6 cellular contexts compared by ENCODE assay signal in the genomic region with DNA sequence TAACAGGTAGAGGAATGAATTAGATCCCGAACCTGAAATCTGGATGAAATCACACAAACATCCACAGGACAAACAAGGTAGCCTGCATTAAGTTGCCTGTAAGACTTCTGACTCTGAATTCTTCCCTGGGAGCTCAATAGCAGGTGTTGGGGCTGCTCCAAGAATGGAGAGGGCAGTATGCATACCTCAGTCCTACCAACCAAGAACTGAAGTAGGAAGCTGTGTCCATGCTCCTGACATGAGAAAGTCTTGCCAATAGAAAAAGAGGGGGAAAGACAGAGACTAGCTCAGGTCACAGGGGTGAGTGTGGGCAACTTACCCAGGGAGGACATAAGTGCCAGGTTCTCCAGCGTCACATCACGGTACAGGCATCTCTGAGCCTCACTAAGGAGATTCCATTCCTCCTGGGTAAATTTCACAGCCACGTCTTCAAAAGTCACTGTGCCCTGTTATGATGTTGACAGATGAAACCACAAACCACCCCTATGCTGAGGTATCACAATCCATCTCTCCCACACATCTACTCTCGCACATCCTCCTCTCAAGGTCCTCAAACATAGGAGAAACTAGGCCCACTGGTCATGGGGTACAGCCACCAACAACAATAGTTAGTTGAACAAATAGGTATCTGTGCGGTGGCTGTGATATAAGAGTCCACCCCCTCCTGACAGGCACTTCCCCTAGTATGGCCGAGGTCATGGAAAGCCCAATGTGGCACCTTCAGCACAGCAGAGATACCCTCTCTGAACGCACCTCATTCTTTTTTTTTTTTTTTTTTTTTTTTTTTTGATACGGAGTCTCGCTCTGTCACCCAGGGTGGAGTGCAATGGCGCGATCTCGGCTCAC. TPM values are rescaled to one million over a fixed set of nuclear protein-coding genes. Genes with fewer than 3 reads are reported as not detected.
DNase-seq lines count a peak whose midpoint lies in the region; ATAC-seq, FAIRE-seq and TF ChIP-seq lines count a peak whose summit lies in the region.
"Not testable (repeated sequence)": the region's sequence is repeated elsewhere in the genome, so short reads cannot be mapped to it uniquely, and the experiment has no call there.

No MANE protein-coding gene starts in this region.

- H3K27ac ChIP-seq in CD8-positive, alpha-beta T cell (ENCODE audit: low read depth, low read length); H1 (ENCODE audit: low read depth, low read length): not testable (repeated sequence)
- H3K27ac ChIP-seq in OCI-LY1 (ENCODE audit: low read depth, low read length, poor library complexity, severe bottlenecking): peak overlapping the region; percentile 67
- H3K27ac ChIP-seq in mucosa of rectum (ENCODE audit: low read depth in 2 of 2, low read length in 2 of 2): peak overlapping the region in 1 of 2 donors; percentile 88

- FAIRE-seq in H1 (lab: Jason Lieb, UNC): not testable (repeated sequence)

- TF ChIP-seq EP300 in H1 (IDR thresholded peaks at IDR 0.05; ENCODE audit: borderline replicate concordance in 1 of 2, low read depth in 2 of 2, low read length in 2 of 2): not testable (repeated sequence)

- not testable (repeated sequence) for H2BK20ac ChIP-seq in H1 (ENCODE audit: low read length)

- H2BK5ac ChIP-seq in H1 (ENCODE audit: low read depth, low read length): not testable (repeated sequence)

- H3K79me1 ChIP-seq in H1 (ENCODE audit: low read depth, low read length): not testable (repeated sequence)

- H4K8ac ChIP-seq in H1 (ENCODE audit: extremely low read depth, insufficient read depth, low read length): not testable (repeated sequence)

- H3K4ac ChIP-seq in H1 (replicated peaks; ENCODE audit: insufficient read length, low read depth, low read length): not testable (repeated sequence)

- H3K23me2 ChIP-seq in H1 (ENCODE audit: low read depth, low read length): not testable (repeated sequence)

- not testable (repeated sequence) for H2AFZ ChIP-seq in OCI-LY1 (ENCODE audit: low read length); H1 (ENCODE audit: low read length)

- POLR2A ChIA-PET in CD8-positive, alpha-beta T cell (lab: Charles Lee): interaction anchor here (0.8 kb wide), 1 partner anchor 131 kb away, joined by 3 read pairs; a partner anchor contains a TSS
- POLR2A ChIA-PET in H1 (lab: Charles Lee; ENCODE audit: partially characterized antibody): interaction anchor here (0.7 to 3.5 kb wide), 5 partner anchors 8 to 57 kb away, joined by 4 to 36 read pairs (median 4); a partner anchor contains a TSS

- not testable (repeated sequence) for H2AK5ac ChIP-seq in H1 (ENCODE audit: low read depth, low read length)

- intact Hi-C loops in CD8-positive, alpha-beta T cell (cut with DNase I, micrococcal nuclease): loop anchor here in 1 of 2 experiments (10.0 kb wide), 1 partner anchor 572 kb away; a partner anchor contains a TSS

- not testable (repeated sequence) for H3K9me3 ChIP-seq in CD8-positive, alpha-beta T cell (ENCODE audit: low read length); OCI-LY1 (ENCODE audit: low read length); H1 (ENCODE audit: insufficient read depth in 2 of 2, low read depth in 1 of 2, low read length in 1 of 2); mucosa of rectum (ENCODE audit: control insufficient read depth in 2 of 2, low read length in 2 of 2)

- not testable (repeated sequence) for H3F3A ChIP-seq in OCI-LY1 (ENCODE audit: insufficient read depth, low read length)

- TF ChIP-seq POLR2A in H1 (IDR thresholded peaks at IDR 0.05; ENCODE audit: control extremely low read depth in 1 of 2, low read depth in 2 of 2, low read length in 2 of 2): not testable (repeated sequence)

- H4K20me1 ChIP-seq in OCI-LY1 (ENCODE audit: insufficient read depth, low read length); H1 (replicated peaks in 1 of 2; ENCODE audit: control insufficient read depth in 1 of 2, insufficient read depth in 2 of 2, low read length in 2 of 2): not testable (repeated sequence)

- not testable (repeated sequence) for H3K27me3 Mint-ChIP-seq in CD8-positive, alpha-beta T cell (ENCODE audit: low read depth); activated T-cell treated with anti-CD3 and anti-CD28 coated beads, Interleukin-2, amount 50 U/mL, for 72 hours (ENCODE audit: low read depth); stimulated activated naive B cell treated with anti-CD40 and anti-IgM and Interleukin-4, amounts not matched to agents 10 μg/mL and 1 μg/mL and 100 μg/mL, for 72 hours

- peak overlapping the region; percentile 92 for H3K4me2 ChIP-seq in OCI-LY1 (ENCODE audit: low read length)
- H3K4me2 ChIP-seq in H1 (ENCODE audit: insufficient read depth in 1 of 2, low read depth in 2 of 2, low read length in 2 of 2): peak overlapping the region; percentile 90 to 94; a peak in 2 of 4 replicates

- peaks cover 12% of the 10 kb centered on the region for H3K4me1 ChIP-seq in CD8-positive, alpha-beta T cell (ENCODE audit: insufficient read depth, low read length)
- H3K4me1 ChIP-seq in OCI-LY1 (ENCODE audit: insufficient read depth, low read length, severe bottlenecking) (peaks cover 29% of the 10 kb centered on the region), mucosa of rectum (ENCODE audit: control insufficient read depth in 2 of 2, insufficient read depth in 2 of 2, low read length in 2 of 2) (peaks cover 10 to 18% of the 10 kb centered on the region in 2 donors)
- not testable (repeated sequence) for H3K4me1 ChIP-seq in H1 (replicated peaks in 1 of 4; ENCODE audit: control insufficient read depth in 3 of 4, insufficient read depth in 4 of 4, low read length in 3 of 4)

- H3K18ac ChIP-seq in H1 (ENCODE audit: extremely low read depth, low read length): not testable (repeated sequence)

- H3K79me2 ChIP-seq in OCI-LY1 (ENCODE audit: insufficient read depth, low read length); H1 (ENCODE audit: control insufficient read depth in 1 of 2, insufficient read depth in 2 of 2, low read length in 2 of 2): not testable (repeated sequence)

- not testable (repeated sequence) for H3K9me2 ChIP-seq in OCI-LY1 (ENCODE audit: low read depth, low read length)

- H3K14ac ChIP-seq in H1 (ENCODE audit: insufficient read length): not testable (repeated sequence)

- not testable (repeated sequence) for DNase-seq in CD8-positive, alpha-beta T cell; H1 (ENCODE audit: low read depth in 1 of 2, low spot score in 2 of 2); stimulated activated naive B cell treated with anti-CD40 and anti-IgM and Interleukin-4, amounts not matched to agents 10 μg/mL and 1 μg/mL and 100 μg/mL, for 72 hours
- DNase-seq in activated T-cell treated with anti-CD3 and anti-CD28 coated beads, Interleukin-2, amount 50 U/mL, for 72 hours: peak in 1 of 2 donors; percentile 17

- not testable (repeated sequence) for TF ChIP-seq CTCF in CD8-positive, alpha-beta T cell (IDR thresholded peaks at IDR 0.05); OCI-LY1 (IDR thresholded peaks at IDR 0.05; ENCODE audit: low read length); H1 (IDR thresholded peaks at IDR 0.05; ENCODE audit: control extremely low read depth in 1 of 3, insufficient read depth in 1 of 3, low read depth in 1 of 3, low read length in 3 of 3)

- TF ChIP-seq RAD21 in H1 (IDR thresholded peaks at IDR 0.05 in 1 of 2, conservative IDR thresholded peaks at IDR 0.05 in 1 of 2; ENCODE audit: low read depth in 2 of 2, low read length in 2 of 2): not testable (repeated sequence)

- H3K56ac ChIP-seq in H1 (replicated peaks; ENCODE audit: insufficient read length, low read depth, low read length): not testable (repeated sequence)

- H3K4me3 ChIP-seq in CD8-positive, alpha-beta T cell (ENCODE audit: low read depth, low read length): not testable (repeated sequence)
- H3K4me3 ChIP-seq in OCI-LY1 (ENCODE audit: low read depth, low read length, poor library complexity, severe bottlenecking) (peak overlapping the region; percentile 94), H1 (ENCODE audit: extremely low read depth in 1 of 4, insufficient read depth in 2 of 4, low read depth in 3 of 4, low read length in 4 of 4) (peak overlapping the region in 1 of 4 experiments; percentile 99; a peak in 3 of 8 replicates), mucosa of rectum (ENCODE audit: low read length in 2 of 2) (peak overlapping the region; percentile 97 to 100)

- H3K4me1 Mint-ChIP-seq in CD8-positive, alpha-beta T cell (ENCODE audit: low read depth): peaks cover 47% of the 10 kb centered on the region
- H3K4me1 Mint-ChIP-seq in activated T-cell treated with anti-CD3 and anti-CD28 coated beads, Interleukin-2, amount 50 U/mL, for 72 hours (ENCODE audit: low read depth): peaks cover 59% of the 10 kb centered on the region
- peaks cover 27 to 42% of the 10 kb centered on the region in 2 donors for H3K4me1 Mint-ChIP-seq in stimulated activated naive B cell treated with anti-CD40 and anti-IgM and Interleukin-4, amounts not matched to agents 10 μg/mL and 1 μg/mL and 100 μg/mL, for 72 hours

- ATAC-seq in CD8-positive, alpha-beta T cell; stimulated activated naive B cell treated with anti-CD40 and anti-IgM and Interleukin-4, amounts not matched to agents 10 μg/mL and 1 μg/mL and 100 μg/mL, for 72 hours (replicated peaks): not testable (repeated sequence)
- peak; percentile 30 to 38 for ATAC-seq in activated T-cell treated with anti-CD3 and anti-CD28 coated beads, Interleukin-2, amount 50 U/mL, for 72 hours (replicated peaks in 1 of 2)

- not testable (repeated sequence) for H3K23ac ChIP-seq in H1 (ENCODE audit: insufficient read length)

- H3K36me3 ChIP-seq in CD8-positive, alpha-beta T cell (ENCODE audit: insufficient read depth, low read length): not testable (repeated sequence)
- H3K36me3 ChIP-seq in OCI-LY1 (ENCODE audit: insufficient read depth, low read length) (peaks cover 29% of the 10 kb centered on the region), H1 (ENCODE audit: control insufficient read depth in 2 of 4, insufficient read depth in 4 of 4, low read length in 3 of 4) (peaks cover 2 to 18% (median 10%) of the 10 kb centered on the region in 4 experiments; a peak in 6 of 8 replicates), mucosa of rectum (ENCODE audit: control insufficient read depth in 2 of 2, insufficient read depth in 2 of 2, low read length in 2 of 2) (peaks cover 19 to 24% of the 10 kb centered on the region in 2 donors)

- H3K9ac ChIP-seq in OCI-LY1 (ENCODE audit: low read length); H1 (replicated peaks in 1 of 4; ENCODE audit: extremely low read depth in 1 of 4, low read depth in 3 of 4, low read length in 3 of 4); mucosa of rectum (ENCODE audit: low read depth in 1 of 2, low read length in 2 of 2): not testable (repeated sequence)

- not testable (repeated sequence) for H2BK120ac ChIP-seq in H1 (replicated peaks; ENCODE audit: low read depth, low read length)

- not testable (repeated sequence) for H4K5ac ChIP-seq in H1 (ENCODE audit: insufficient read length, low read depth, low read length)

- not testable (repeated sequence) for H3K9me3 Mint-ChIP-seq in CD8-positive, alpha-beta T cell; activated T-cell treated with anti-CD3 and anti-CD28 coated beads, Interleukin-2, amount 50 U/mL, for 72 hours; stimulated activated naive B cell treated with anti-CD40 and anti-IgM and Interleukin-4, amounts not matched to agents 10 μg/mL and 1 μg/mL and 100 μg/mL, for 72 hours

- not testable (repeated sequence) for H2BK12ac ChIP-seq in H1 (ENCODE audit: low read depth, low read length)

- H3K27me3 ChIP-seq in CD8-positive, alpha-beta T cell (ENCODE audit: insufficient read depth, low read length); OCI-LY1 (ENCODE audit: insufficient read depth, low read length); H1 (replicated peaks in 1 of 4; ENCODE audit: control insufficient read depth in 3 of 4, extremely low read depth in 1 of 4, insufficient read depth in 3 of 4, low read length in 3 of 4); mucosa of rectum (ENCODE audit: control insufficient read depth in 2 of 2, insufficient read depth in 2 of 2, low read length in 2 of 2): not testable (repeated sequence)

- not testable (repeated sequence) for H4K91ac ChIP-seq in H1 (replicated peaks; ENCODE audit: insufficient read length, low read length)

- CTCF ChIA-PET in CD8-positive, alpha-beta T cell (lab: Charles Lee): not testable (repeated sequence)
- CTCF ChIA-PET in H1 (lab: Charles Lee; ENCODE audit: partially characterized antibody): interaction anchor here (0.6 kb wide), 1 partner anchor 34 kb away, joined by 3 read pairs; no protein-coding TSS in a partner anchor

- H3K36me3 Mint-ChIP-seq in CD8-positive, alpha-beta T cell: peaks cover 44% of the 10 kb centered on the region
- peaks cover 14% of the 10 kb centered on the region in 2 donors for H3K36me3 Mint-ChIP-seq in activated T-cell treated with anti-CD3 and anti-CD28 coated beads, Interleukin-2, amount 50 U/mL, for 72 hours (ENCODE audit: insufficient read depth in 2 of 2)
- peaks cover 35% of the 10 kb centered on the region in 2 donors for H3K36me3 Mint-ChIP-seq in stimulated activated naive B cell treated with anti-CD40 and anti-IgM and Interleukin-4, amounts not matched to agents 10 μg/mL and 1 μg/mL and 100 μg/mL, for 72 hours

- peak overlapping the region; percentile 96 for H3K4me3 Mint-ChIP-seq in CD8-positive, alpha-beta T cell
- H3K4me3 Mint-ChIP-seq in activated T-cell treated with anti-CD3 and anti-CD28 coated beads, Interleukin-2, amount 50 U/mL, for 72 hours: peak overlapping the region; percentile 95 to 96
- H3K4me3 Mint-ChIP-seq in stimulated activated naive B cell treated with anti-CD40 and anti-IgM and Interleukin-4, amounts not matched to agents 10 μg/mL and 1 μg/mL and 100 μg/mL, for 72 hours: peak overlapping the region; percentile 37 to 53

- WGBS in H1 (ENCODE audit: extremely low coverage in 1 of 2, insufficient coverage in 1 of 2, insufficient read length in 1 of 2, insufficient replicate concordance in 2 of 2, low coverage in 1 of 2, low lambda C conversion rate in 2 of 2, missing lambda C conversion rate in 1 of 2), 2 experiments: 94% methylated on average over 10 of the region's 13 CpGs; no CpG with 5 or more reads in 1 of the 2 experiments

- H3K27ac Mint-ChIP-seq in CD8-positive, alpha-beta T cell: peak overlapping the region; percentile 73
- H3K27ac Mint-ChIP-seq in activated T-cell treated with anti-CD3 and anti-CD28 coated beads, Interleukin-2, amount 50 U/mL, for 72 hours: not testable (repeated sequence)
- H3K27ac Mint-ChIP-seq in stimulated activated naive B cell treated with anti-CD40 and anti-IgM and Interleukin-4, amounts not matched to agents 10 μg/mL and 1 μg/mL and 100 μg/mL, for 72 hours: peak overlapping the region; percentile 81

- not testable (repeated sequence) for H2BK15ac ChIP-seq in H1 (ENCODE audit: low read length)

RNA-seq across cellular contexts. Expression of a gene that starts 1.5 kb away (rescaled TPM):
- total RNA-seq in CD8-positive, alpha-beta T cell: 10 to 100 TPM; 14.3 to 18.6 TPM
- total RNA-seq in activated T-cell treated with anti-CD3 and anti-CD28 coated beads, Interleukin-2, amount 50 U/mL, for 72 hours: 1 to 10 TPM; 7.7 to 8.4 TPM
- 10.6 and 11.6 TPM in 2 replicates for total RNA-seq in H1 (2021; fragmentation: NEBNext Ultra II Directional; extraction: Animal tissue kit (Norgen Biotek cat#: 25700))
- 5.9 and 8.8 TPM in 2 replicates for polyA plus RNA-seq in H1 (2011; rRNA removed)
- polyA plus RNA-seq in H1 (2011; cell fraction: cytosol; rRNA removed): 8.8 TPM
- 10.0 TPM for polyA plus RNA-seq in H1 (2011; cell fraction: nucleus; rRNA removed)
- polyA plus RNA-seq in H1 (2012, experiment 1 of 2): 8.4 to 11.8 TPM (median 9.1 TPM) in 4 replicates
- polyA plus RNA-seq in H1 (2012, experiment 2 of 2): 1.9 TPM
- 6.5 TPM for polyA plus RNA-seq in H1 (2013, experiment 1 of 2)
- 7.1 TPM for polyA plus RNA-seq in H1 (2013, experiment 2 of 2)
- polyA minus RNA-seq in H1 (2011; rRNA and poly(A)+ RNA removed): 14.2 and 21.6 TPM in 2 replicates
- 6.5 TPM for polyA minus RNA-seq in H1 (2011; cell fraction: cytosol; rRNA and poly(A)+ RNA removed)
- 20.9 TPM for polyA minus RNA-seq in H1 (2011; cell fraction: nucleus; rRNA and poly(A)+ RNA removed)

RNA-seq across cellular contexts. Expression of a gene that starts 16.9 kb away (rescaled TPM):
- total RNA-seq in CD8-positive, alpha-beta T cell: 10 to 100 TPM; 25.6 to 28.5 TPM
- 10 to 100 TPM; 16.8 to 18.0 TPM for total RNA-seq in activated T-cell treated with anti-CD3 and anti-CD28 coated beads, Interleukin-2, amount 50 U/mL, for 72 hours
- total RNA-seq in H1 (2021; fragmentation: NEBNext Ultra II Directional; extraction: Animal tissue kit (Norgen Biotek cat#: 25700)): 53.7 and 60.1 TPM in 2 replicates
- polyA plus RNA-seq in H1 (2011; rRNA removed): 11.3 and 13.8 TPM in 2 replicates
- polyA plus RNA-seq in H1 (2011; cell fraction: cytosol; rRNA removed): 23.1 TPM
- 18.4 TPM for polyA plus RNA-seq in H1 (2011; cell fraction: nucleus; rRNA removed)
- 22.1 to 36.7 TPM (median 26.4 TPM) in 4 replicates for polyA plus RNA-seq in H1 (2012, experiment 1 of 2)
- polyA plus RNA-seq in H1 (2012, experiment 2 of 2): 5.6 TPM
- polyA plus RNA-seq in H1 (2013, experiment 1 of 2): 23.9 TPM
- polyA plus RNA-seq in H1 (2013, experiment 2 of 2): 22.1 TPM
- polyA minus RNA-seq in H1 (2011; rRNA and poly(A)+ RNA removed): 71.9 and 78.7 TPM in 2 replicates
- 42.6 TPM for polyA minus RNA-seq in H1 (2011; cell fraction: cytosol; rRNA and poly(A)+ RNA removed)
- polyA minus RNA-seq in H1 (2011; cell fraction: nucleus; rRNA and poly(A)+ RNA removed): 44.1 TPM

RNA-seq across cellular contexts. Expression of a gene that starts 36.5 kb away (rescaled TPM):
- total RNA-seq in CD8-positive, alpha-beta T cell: 10 to 100 TPM; 45.4 to 46.9 TPM
- 10 to 100 TPM; 31.5 to 32.5 TPM for total RNA-seq in activated T-cell treated with anti-CD3 and anti-CD28 coated beads, Interleukin-2, amount 50 U/mL, for 72 hours
- total RNA-seq in H1 (2021; fragmentation: NEBNext Ultra II Directional; extraction: Animal tissue kit (Norgen Biotek cat#: 25700)): 41.5 and 42.1 TPM in 2 replicates
- polyA plus RNA-seq in H1 (2011; rRNA removed): 17.4 and 18.1 TPM in 2 replicates
- polyA plus RNA-seq in H1 (2011; cell fraction: cytosol; rRNA removed): 16.2 TPM
- polyA plus RNA-seq in H1 (2011; cell fraction: nucleus; rRNA removed): 20.1 TPM
- 16.8 to 19.8 TPM (median 18.6 TPM) in 4 replicates for polyA plus RNA-seq in H1 (2012, experiment 1 of 2)
- polyA plus RNA-seq in H1 (2012, experiment 2 of 2): 4.3 TPM
- 19.7 TPM for polyA plus RNA-seq in H1 (2013, experiment 1 of 2)
- 17.0 TPM for polyA plus RNA-seq in H1 (2013, experiment 2 of 2)
- polyA minus RNA-seq in H1 (2011; rRNA and poly(A)+ RNA removed): 24.8 and 34.3 TPM in 2 replicates
- 20.0 TPM for polyA minus RNA-seq in H1 (2011; cell fraction: cytosol; rRNA and poly(A)+ RNA removed)
- 24.2 TPM for polyA minus RNA-seq in H1 (2011; cell fraction: nucleus; rRNA and poly(A)+ RNA removed)

RNA-seq across cellular contexts. Expression of a gene that starts 43.7 kb away (rescaled TPM):
- total RNA-seq in CD8-positive, alpha-beta T cell: 10 to 100 TPM; 54.0 to 57.6 TPM
- 10 to 100 TPM; 18.5 to 20.0 TPM for total RNA-seq in activated T-cell treated with anti-CD3 and anti-CD28 coated beads, Interleukin-2, amount 50 U/mL, for 72 hours
- 14.5 and 15.5 TPM in 2 replicates for total RNA-seq in H1 (2021; fragmentation: NEBNext Ultra II Directional; extraction: Animal tissue kit (Norgen Biotek cat#: 25700))
- polyA plus RNA-seq in H1 (2011; rRNA removed): 5.7 and 8.1 TPM in 2 replicates
- polyA plus RNA-seq in H1 (2011; cell fraction: cytosol; rRNA removed): 7.7 TPM
- 5.6 TPM for polyA plus RNA-seq in H1 (2011; cell fraction: nucleus; rRNA removed)
- polyA plus RNA-seq in H1 (2012, experiment 1 of 2): 7.2 to 10.2 TPM (median 9.1 TPM) in 4 replicates
- polyA plus RNA-seq in H1 (2012, experiment 2 of 2): 1.5 TPM
- 7.5 TPM for polyA plus RNA-seq in H1 (2013, experiment 1 of 2)
- polyA plus RNA-seq in H1 (2013, experiment 2 of 2): 7.1 TPM
- polyA minus RNA-seq in H1 (2011; rRNA and poly(A)+ RNA removed): 13.2 and 15.4 TPM in 2 replicates
- polyA minus RNA-seq in H1 (2011; cell fraction: cytosol; rRNA and poly(A)+ RNA removed): 27.8 TPM
- 26.7 TPM for polyA minus RNA-seq in H1 (2011; cell fraction: nucleus; rRNA and poly(A)+ RNA removed)

Comparison
In these comparisons a context has a peak if more than half of its experiments do, and no peak if none do; other contexts are left out.
1. H3K4me3 Mint-ChIP-seq: peak in every context shown above with its lines; median percentile 96 in CD8-positive, alpha-beta T cell; 96 in activated T-cell treated with anti-CD3 and anti-CD28 coated beads, Interleukin-2, amount 50 U/mL, for 72 hours; 45 in stimulated activated naive B cell treated with anti-CD40 and anti-IgM and Interleukin-4, amounts not matched to agents 10 μg/mL and 1 μg/mL and 100 μg/mL, for 72 hours.